In genomic region chr7:132403465-132404110, GRCh38 we compare ENCODE assay signal across 26 cellular contexts.
DNase-seq lines count a peak whose midpoint lies in the region; ATAC-seq, FAIRE-seq and TF ChIP-seq lines count a peak whose summit lies in the region.
"Had no signal": no experiment of that assay in that cellular context is flagged by ENCODE, and none has a peak within 500 bp of the region (broad histone marks: within the 10 kb centered on the region; RNA-seq: fewer than 3 reads in every experiment).

No MANE protein-coding gene starts in this region.

- intact Hi-C loops in ascending aorta (cut with DNase I) (loop anchor here (1.0 to 5.0 kb wide), 2 partner anchors 50 to 69 kb away; no protein-coding TSS in a partner anchor), spleen (cut with DNase I; ENCODE audit: low total_unique reads) (no loop called here)

- 52 to 65% (median 57%) methylated on average over 11 of the region's 11 CpGs for whole genome bisulfite sequencing in spleen, 5 donors

- no peaks in the 10 kb centered on the region for H3K36me3 ChIP-seq in GM23338 (ENCODE audit: insufficient read depth)
- no peaks in the 10 kb centered on the region for H3K36me3 ChIP-seq in ascending aorta
- no peaks in the 10 kb centered on the region for H3K36me3 ChIP-seq in spleen
- H3K36me3 ChIP-seq: adrenal gland, pancreas had no signal

- H3K9me3 ChIP-seq in ascending aorta (no peaks in the 10 kb centered on the region), spleen (no peaks in the 10 kb centered on the region)
- H3K9me3 ChIP-seq: adrenal gland, pancreas had no signal

- H3K4me3 ChIP-seq in GM23338 (no peak overlapping the region), ascending aorta (peak overlapping the region in 1 of 2 donors; percentile 35), spleen (no peak overlapping the region)
- H3K4me3 ChIP-seq: adrenal gland, GM23248, pancreas had no signal

- H3K4me1 ChIP-seq in GM23338 (ENCODE audit: insufficient read depth) (peaks cover 6% of the 10 kb centered on the region; the same call in 1 of the 2 replicates), ascending aorta (peaks cover 15 to 50% of the 10 kb centered on the region in 2 donors), spleen (peaks cover 0 to 25% (median 4%) of the 10 kb centered on the region in 6 donors)
- H3K4me1 ChIP-seq: adrenal gland, pancreas had no signal

- no peaks in the 10 kb centered on the region for H4K20me1 ChIP-seq in GM23338 (replicated peaks; ENCODE audit: insufficient read depth)

- no peaks in the 10 kb centered on the region for H3K36me3 Mint-ChIP-seq in GM23338 (ENCODE audit: low read depth)
- H3K36me3 Mint-ChIP-seq: stimulated activated effector memory CD8-positive, alpha-beta T cell treated with anti-CD3 and anti-CD28 coated beads, Interleukin-12 subunit alpha, Interleukin-12 subunit beta, amount 100 ng/mL, for 72 hours had no signal

- H2AFZ ChIP-seq in GM23338, result peak overlapping the region; percentile 74
- H2AFZ ChIP-seq: GM23248 had no signal

- peaks cover 21% of the 10 kb centered on the region for H3K4me1 Mint-ChIP-seq in GM23338
- H3K4me1 Mint-ChIP-seq: activated CD4-positive, alpha-beta T cell treated with anti-CD3 and anti-CD28 coated beads for 36 hours; stimulated activated effector memory CD8-positive, alpha-beta T cell treated with anti-CD3 and anti-CD28 coated beads, Interleukin-12 subunit alpha, Interleukin-12 subunit beta, amount 100 ng/mL, for 72 hours had no signal

- TF ChIP-seq CTCF in GM23338 (conservative IDR thresholded peaks at IDR 0.05; ENCODE audit: low read depth in 2 of 2) (no peak), ascending aorta (IDR thresholded peaks at IDR 0.05) (no peak), spleen (IDR thresholded peaks at IDR 0.05 in 8 of 11, conservative IDR thresholded peaks at IDR 0.05 in 3 of 11) (no peak)

- no peaks in the 10 kb centered on the region for H3F3A ChIP-seq in GM23338 (replicated peaks; ENCODE audit: low read depth)

- no peak overlapping the region for H3K4me2 ChIP-seq in GM23338

- no peak overlapping the region for H3K27ac ChIP-seq in GM23338 (ENCODE audit: low read depth)
- H3K27ac ChIP-seq in ascending aorta, result peak overlapping the region; percentile 78 to 79
- peak overlapping the region in 4 of 8 donors; percentile 13 to 50 (median 24) for H3K27ac ChIP-seq in spleen
- H3K27ac ChIP-seq: GM23248, pancreas had no signal

- H3K27me3 Mint-ChIP-seq in GM23338 (ENCODE audit: insufficient read depth, low read depth, poor library complexity), result peaks cover 9% of the 10 kb centered on the region
- H3K27me3 Mint-ChIP-seq: activated CD4-positive, alpha-beta T cell treated with anti-CD3 and anti-CD28 coated beads for 36 hours; CD4-positive, alpha-beta T cell; natural killer cell treated with Interleukin-12 subunit alpha and Interleukin-12 subunit beta and Interleukin-15 and Interleukin-18, amount 100 ng/mL, for 72 hours had no signal

- H3K9me3 Mint-ChIP-seq in GM23338, result no peaks in the 10 kb centered on the region
- H3K9me3 Mint-ChIP-seq: CD4-positive, alpha-beta T cell; effector memory CD8-positive, alpha-beta T cell; natural killer cell treated with Interleukin-12 subunit alpha and Interleukin-12 subunit beta and Interleukin-15 and Interleukin-18, amount 100 ng/mL, for 72 hours; stimulated activated effector memory CD8-positive, alpha-beta T cell treated with anti-CD3 and anti-CD28 coated beads, Interleukin-12 subunit alpha, Interleukin-12 subunit beta, amount 100 ng/mL, for 72 hours had no signal

- no peak overlapping the region for H3K4me3 Mint-ChIP-seq in GM23338
- H3K4me3 Mint-ChIP-seq: activated CD4-positive, alpha-beta T cell treated with anti-CD3 and anti-CD28 coated beads for 36 hours; CD4-positive, alpha-beta T cell; effector memory CD8-positive, alpha-beta T cell; natural killer cell treated with Interleukin-12 subunit alpha and Interleukin-12 subunit beta and Interleukin-15 and Interleukin-18, amount 100 ng/mL, for 72 hours; stimulated activated effector memory CD8-positive, alpha-beta T cell treated with anti-CD3 and anti-CD28 coated beads, Interleukin-12 subunit alpha, Interleukin-12 subunit beta, amount 100 ng/mL, for 72 hours had no signal

- H3K9me2 ChIP-seq in GM23338 (ENCODE audit: insufficient read depth), result no peaks in the 10 kb centered on the region

- peak; percentile 67 for ATAC-seq in GM23338
- no peak for ATAC-seq in HG03457 (IDR thresholded peaks at IDR 0.05; ENCODE audit: unreplicated experiment)
- ATAC-seq: activated CD4-positive, alpha-beta T cell treated with anti-CD3 and anti-CD28 coated beads for 36 hours; effector memory CD8-positive, alpha-beta T cell; left lobe of liver; stimulated activated effector memory CD8-positive, alpha-beta T cell treated with anti-CD3 and anti-CD28 coated beads, Interleukin-12 subunit alpha, Interleukin-12 subunit beta, amount 100 ng/mL, for 72 hours had no signal

- FAIRE-seq in H54 (lab: Jason Lieb, UNC), result no peak
- FAIRE-seq: pancreas had no signal

- no peak for DNase-seq in GM23338 (ENCODE audit: low spot score)
- DNase-seq in ascending aorta (ENCODE audit: low spot score in 2 of 2), result no peak
- DNase-seq in fibroblast of peridontal ligament (ENCODE audit: extremely low read depth), result peak; percentile 11
- DNase-seq in spleen, result peak; percentile 53
- DNase-seq in NK-92 treated with Interleukin-12 subunit alpha and Interleukin-12 subunit beta, amount 100 ng/mL, for 24 hours (lab: John Stamatoyannopoulos, UW), result no peak
- DNase-seq in NCI-H446 treated with DMSO at 0.1 percent for 48 hours (lab: John Stamatoyannopoulos, UW), result no peak
- DNase-seq in H54 (ENCODE audit: insufficient read length, low spot score), result no peak
- DNase-seq: activated CD4-positive, alpha-beta T cell treated with anti-CD3 and anti-CD28 coated beads for 36 hours; activated naive CD4-positive, alpha-beta T cell; activated T-cell treated with anti-CD3 and anti-CD28 coated beads, Interleukin-2, amount 50 U/mL, for 48 hours; adrenal gland; AML-193; CD4-positive, alpha-beta T cell; cortex of kidney; effector memory CD8-positive, alpha-beta T cell; IMR-90; NCI-H187; NCI-H2171; NCI-H510A treated with DMSO at 0.1 percent for 48 hours; pancreas; stimulated activated CD4-positive, alpha-beta T cell treated with anti-CD3 and anti-CD28 coated beads, Interleukin-4, amount 100 ng/mL, for 24 hours had no signal

- TF ChIP-seq POLR2A in spleen (IDR thresholded peaks at IDR 0.05), result no peak
- no peak for TF ChIP-seq POLR2A in H54 (IDR thresholded peaks at IDR 0.05; ENCODE audit: low read depth, low read length)

- no peak overlapping the region for H3K27ac Mint-ChIP-seq in GM23338
- H3K27ac Mint-ChIP-seq: activated CD4-positive, alpha-beta T cell treated with anti-CD3 and anti-CD28 coated beads for 36 hours; CD4-positive, alpha-beta T cell; effector memory CD8-positive, alpha-beta T cell; natural killer cell treated with Interleukin-12 subunit alpha and Interleukin-12 subunit beta and Interleukin-15 and Interleukin-18, amount 100 ng/mL, for 72 hours; stimulated activated effector memory CD8-positive, alpha-beta T cell treated with anti-CD3 and anti-CD28 coated beads, Interleukin-12 subunit alpha, Interleukin-12 subunit beta, amount 100 ng/mL, for 72 hours had no signal

- H3K27me3 ChIP-seq in GM23338 (ENCODE audit: insufficient read depth) (no peaks in the 10 kb centered on the region), ascending aorta (no peaks in the 10 kb centered on the region), spleen (replicated peaks in 1 of 7) (peaks cover 0 to 5% (median 0%) of the 10 kb centered on the region in 7 donors)
- H3K27me3 ChIP-seq: adrenal gland, pancreas had no signal

- H3K79me2 ChIP-seq in GM23338 (replicated peaks; ENCODE audit: insufficient read depth), result no peaks in the 10 kb centered on the region

TF ChIP-seq in GM23338, 12 proteins besides CTCF, POLR2A, EP300 and RAD21:
- TF ChIP-seq EZH2 (IDR thresholded peaks at IDR 0.05; ENCODE audit: low read depth, unreplicated experiment) (no peak), JUNB (IDR thresholded peaks at IDR 0.05; ENCODE audit: unreplicated experiment) (no peak), CREB1 (CRISPR knock-in tag; IDR thresholded peaks at IDR 0.05; ENCODE audit: low read depth) (no peak)

Comparison
In these comparisons a context has a peak if more than half of its experiments do, and no peak if none do; other contexts are left out.
1. DNase-seq: peak in fibroblast of peridontal ligament (single experiment) and spleen (single experiment); none in GM23338 (single experiment), ascending aorta (0 of 2), NK-92 treated with Interleukin-12 subunit alpha and Interleukin-12 subunit beta, amount 100 ng/mL, for 24 hours (single experiment), NCI-H446 treated with DMSO at 0.1 percent for 48 hours (single experiment) and H54 (single experiment).